21 cellular contexts compared by ENCODE assay signal in genomic region chr4:183932576-183932975, GRCh38. TPM values are rescaled to one million over a fixed set of nuclear protein-coding genes. Genes with fewer than 3 reads are reported as not detected.
DNase-seq lines count a peak whose midpoint lies in the region; ATAC-seq and TF ChIP-seq lines count a peak whose summit lies in the region.
"Had no signal": no experiment of that assay in that cellular context is flagged by ENCODE, and none has a peak within 500 bp of the region (broad histone marks: within the 10 kb centered on the region; RNA-seq: fewer than 3 reads in every experiment).

No MANE protein-coding gene starts in this region.

- H3K9me3 Mint-ChIP-seq in WTC11 (no peaks in the 10 kb centered on the region), mesothelial cell of epicardium (no peaks in the 10 kb centered on the region)
- no peaks in the 10 kb centered on the region for H3K9me3 Mint-ChIP-seq in activated T-helper 2 cell treated with anti-CD3 and anti-CD28 coated beads, Interferon-gamma antibody, Interleukin-2, Interleukin-4, amounts not matched to agents 10 μg/mL and 5 μg/mL and 100 μg/mL, durations not matched to agents 14 hours and 24 hours and 36 hours
- H3K9me3 Mint-ChIP-seq: CD4-positive, alpha-beta memory T cell; CD4-positive, CD25-positive, alpha-beta regulatory T cell had no signal

- H3K27me3 Mint-ChIP-seq in WTC11 (ENCODE audit: low read depth) (no peaks in the 10 kb centered on the region), mesothelial cell of epicardium (ENCODE audit: low read depth) (no peaks in the 10 kb centered on the region)
- no peaks in the 10 kb centered on the region for H3K27me3 Mint-ChIP-seq in activated T-helper 2 cell treated with anti-CD3 and anti-CD28 coated beads, Interferon-gamma antibody, Interleukin-2, Interleukin-4, amounts not matched to agents 10 μg/mL and 5 μg/mL and 100 μg/mL, durations not matched to agents 14 hours and 24 hours and 36 hours (ENCODE audit: low read depth)

- POLR2A ChIA-PET in WTC11 (lab: Charles Lee), result no interaction called here

- DNase-seq in WTC11 (ENCODE audit: low spot score) (no peak), mesothelial cell of epicardium (ENCODE audit: low spot score in 2 of 2, unreplicated experiment in 2 of 2) (no peak), putamen (ENCODE audit: low spot score) (peak; percentile 75), EL (no peak)
- DNase-seq in activated T-helper 2 cell treated with anti-CD3 and anti-CD28 coated beads, Interferon-gamma antibody, Interleukin-2, Interleukin-4, amounts not matched to agents 10 μg/mL and 5 μg/mL and 100 μg/mL, durations not matched to agents 14 hours and 24 hours and 36 hours (ENCODE audit: low spot score), result no peak
- DNase-seq in effector CD8-positive, alpha-beta T cell (lab: John Stamatoyannopoulos, UW), result no peak
- DNase-seq: 8988T; ACHN; BE2C; C1 segment of cervical spinal cord; CD4-positive, alpha-beta memory T cell; CD4-positive, CD25-positive, alpha-beta regulatory T cell; CD8-positive, alpha-beta memory T cell; COR-L47; DMS 273 treated with DMSO at 0.1 percent for 48 hours; DMS153; DMS53; DMS79; DND-41; GF-D8 had no signal

- H3K36me3 Mint-ChIP-seq in WTC11 (no peaks in the 10 kb centered on the region), mesothelial cell of epicardium (peaks cover 9% of the 10 kb centered on the region)
- H3K36me3 Mint-ChIP-seq in activated T-helper 2 cell treated with anti-CD3 and anti-CD28 coated beads, Interferon-gamma antibody, Interleukin-2, Interleukin-4, amounts not matched to agents 10 μg/mL and 5 μg/mL and 100 μg/mL, durations not matched to agents 14 hours and 24 hours and 36 hours (ENCODE audit: low read depth), result no peaks in the 10 kb centered on the region
- H3K36me3 Mint-ChIP-seq: CD14-positive monocyte; CD4-positive, alpha-beta memory T cell; CD4-positive, CD25-positive, alpha-beta regulatory T cell; CD8-positive, alpha-beta memory T cell had no signal

- H3K27ac Mint-ChIP-seq in WTC11 (peak overlapping the region; percentile 31; the same call in 1 of the 2 replicates), mesothelial cell of epicardium (peak overlapping the region; percentile 90)
- H3K27ac Mint-ChIP-seq in activated T-helper 2 cell treated with anti-CD3 and anti-CD28 coated beads, Interferon-gamma antibody, Interleukin-2, Interleukin-4, amounts not matched to agents 10 μg/mL and 5 μg/mL and 100 μg/mL, durations not matched to agents 14 hours and 24 hours and 36 hours, result no peak overlapping the region
- H3K27ac Mint-ChIP-seq: CD14-positive monocyte; CD4-positive, alpha-beta memory T cell; CD4-positive, CD25-positive, alpha-beta regulatory T cell; CD8-positive, alpha-beta memory T cell had no signal

- CTCF ChIA-PET in WTC11 (lab: Charles Lee), result no interaction called here

- H3K4me3 Mint-ChIP-seq in WTC11 (no peak overlapping the region), mesothelial cell of epicardium (no peak overlapping the region)
- no peak overlapping the region for H3K4me3 Mint-ChIP-seq in activated T-helper 2 cell treated with anti-CD3 and anti-CD28 coated beads, Interferon-gamma antibody, Interleukin-2, Interleukin-4, amounts not matched to agents 10 μg/mL and 5 μg/mL and 100 μg/mL, durations not matched to agents 14 hours and 24 hours and 36 hours (ENCODE audit: low read depth)
- H3K4me3 Mint-ChIP-seq: CD14-positive monocyte; CD4-positive, alpha-beta memory T cell; CD4-positive, CD25-positive, alpha-beta regulatory T cell; CD8-positive, alpha-beta memory T cell had no signal

- ATAC-seq in WTC11, result no peak

- TF ChIP-seq CTCF in WTC11 (IDR thresholded peaks at IDR 0.05) (no peak), mesothelial cell of epicardium (IDR thresholded peaks at IDR 0.05; ENCODE audit: unreplicated experiment) (no peak)

- H3K4me1 Mint-ChIP-seq in WTC11, result peaks cover 65% of the 10 kb centered on the region
- H3K4me1 Mint-ChIP-seq in mesothelial cell of epicardium, result peaks cover 60% of the 10 kb centered on the region
- no peaks in the 10 kb centered on the region for H3K4me1 Mint-ChIP-seq in activated T-helper 2 cell treated with anti-CD3 and anti-CD28 coated beads, Interferon-gamma antibody, Interleukin-2, Interleukin-4, amounts not matched to agents 10 μg/mL and 5 μg/mL and 100 μg/mL, durations not matched to agents 14 hours and 24 hours and 36 hours (ENCODE audit: low read depth)
- H3K4me1 Mint-ChIP-seq: CD4-positive, alpha-beta memory T cell; CD4-positive, CD25-positive, alpha-beta regulatory T cell; CD8-positive, alpha-beta memory T cell had no signal

- intact Hi-C loops in activated T-helper 2 cell treated with anti-CD3 and anti-CD28 coated beads, Interferon-gamma antibody, Interleukin-2, Interleukin-4, amounts not matched to agents 10 μg/mL and 5 μg/mL and 100 μg/mL, durations not matched to agents 14 hours and 24 hours and 36 hours (cut with micrococcal nuclease), result no loop called here

TF ChIP-seq in WTC11, 78 proteins besides CTCF, POLR2A, EP300 and RAD21:
- TF ChIP-seq JUN (CRISPR knock-in tag; IDR thresholded peaks at IDR 0.05), result no peak
- TF ChIP-seq NFE2L1 (CRISPR knock-in tag; IDR thresholded peaks at IDR 0.05), result no peak
- TF ChIP-seq FOXP1 (CRISPR knock-in tag; IDR thresholded peaks at IDR 0.05; ENCODE audit: borderline replicate concordance), result no peak
- no peak for TF ChIP-seq ZNF219 (CRISPR knock-in tag; IDR thresholded peaks at IDR 0.05; ENCODE audit: borderline replicate concordance)
- no peak for TF ChIP-seq FOXK1 (CRISPR knock-in tag; IDR thresholded peaks at IDR 0.05)
- no peak for TF ChIP-seq E2F5 (CRISPR knock-in tag; IDR thresholded peaks at IDR 0.05)
- TF ChIP-seq GRHL2 (CRISPR knock-in tag; IDR thresholded peaks at IDR 0.05; ENCODE audit: insufficient replicate concordance, severe bottlenecking), result no peak

RNA-seq across cellular contexts. Expression of gene STOX2, which starts 27.5 kb away (rescaled TPM):
- total RNA-seq in WTC11 (2021) (23.1 to 31.6 TPM (median 24.9 TPM) in 3 replicates), mesothelial cell of epicardium (95.6 to 104 TPM (median 103 TPM) in 3 replicates)
- not detected in 2 replicates for total RNA-seq in activated T-helper 2 cell treated with anti-CD3 and anti-CD28 coated beads, Interferon-gamma antibody, Interleukin-2, Interleukin-4, amounts not matched to agents 10 μg/mL and 5 μg/mL and 100 μg/mL, durations not matched to agents 14 hours and 24 hours and 36 hours
- total RNA-seq: CD4-positive, alpha-beta memory T cell; CD4-positive, CD25-positive, alpha-beta regulatory T cell; CD8-positive, alpha-beta memory T cell had no signal

Comparison
In these comparisons a context has a peak if more than half of its experiments do, and no peak if none do; other contexts are left out.
1. RNA of gene STOX2, which starts 27.5 kb away (total RNA-seq): 95.6 to 104 TPM in mesothelial cell of epicardium and 23.1 to 31.6 TPM in WTC11; not detected in activated T-helper 2 cell treated with anti-CD3 and anti-CD28 coated beads, Interferon-gamma antibody, Interleukin-2, Interleukin-4, amounts not matched to agents 10 μg/mL and 5 μg/mL and 100 μg/mL, durations not matched to agents 14 hours and 24 hours and 36 hours; every median in the first group is over 10 times any median in the second.